8 cellular contexts compared by ENCODE assay signal in genomic region chr16:53372942-53373871, GRCh38.
DNase-seq lines count a peak whose midpoint lies in the region; FAIRE-seq and TF ChIP-seq lines count a peak whose summit lies in the region.

No MANE protein-coding gene starts in this region.

- H3K9ac ChIP-seq in NT2/D1 (ENCODE audit: insufficient read length, low read depth), result peak overlapping the region; percentile 57
- no peak overlapping the region for H3K9ac ChIP-seq in liver (ENCODE audit: low read depth in 1 of 2, low read length in 2 of 2)

- H3K9me3 ChIP-seq in NT2/D1 (ENCODE audit: insufficient read depth, low read length) (no peaks in the 10 kb centered on the region), liver (ENCODE audit: control insufficient read depth in 4 of 4, low read length in 3 of 4) (no peaks in the 10 kb centered on the region), BE2C (no peaks in the 10 kb centered on the region)

- H3K27ac ChIP-seq in liver (ENCODE audit: low read depth in 1 of 2, low read length in 2 of 2), result no peak overlapping the region

- TF ChIP-seq CTCF in liver (IDR thresholded peaks at IDR 0.05; ENCODE audit: low read depth, low read length, missing input control) (no peak), BE2C (IDR thresholded peaks at IDR 0.05; ENCODE audit: low read depth, low read length) (no peak)

- intact Hi-C loops in activated naive CD4-positive, alpha-beta T cell treated with anti-CD3 and anti-CD28 coated beads for 36 hours (cut with micrococcal nuclease), result loop anchor here (1.0 to 10.0 kb wide), 6 partner anchors 61 to 332 kb away; partner anchors contain the start of genes AKTIP, CHD9, CHD9NB and FTO

- H3K27me3 ChIP-seq in NT2/D1 (ENCODE audit: insufficient read depth, insufficient read length) (peaks cover 58% of the 10 kb centered on the region), liver (ENCODE audit: control insufficient read depth in 4 of 4, insufficient read depth in 4 of 4, low read length in 3 of 4) (peaks cover 0 to 5% (median 3%) of the 10 kb centered on the region in 4 donors), BE2C (peaks cover 36% of the 10 kb centered on the region)

- H3K27me3 Mint-ChIP-seq in activated naive CD4-positive, alpha-beta T cell treated with anti-CD3 and anti-CD28 coated beads for 36 hours (ENCODE audit: low read depth), result no peaks in the 10 kb centered on the region

- no peaks in the 10 kb centered on the region for H3K4me1 ChIP-seq in NT2/D1 (ENCODE audit: insufficient read depth, insufficient read length)
- H3K4me1 ChIP-seq in liver (ENCODE audit: control insufficient read depth in 4 of 4, insufficient read depth in 4 of 4, low read length in 3 of 4), result peaks cover 0 to 5% (median 2%) of the 10 kb centered on the region in 4 donors
- H3K4me1 ChIP-seq in BE2C, result no peaks in the 10 kb centered on the region

- no peaks in the 10 kb centered on the region for H3K9me3 Mint-ChIP-seq in activated naive CD4-positive, alpha-beta T cell treated with anti-CD3 and anti-CD28 coated beads for 36 hours

- H3K27ac Mint-ChIP-seq in activated naive CD4-positive, alpha-beta T cell treated with anti-CD3 and anti-CD28 coated beads for 36 hours, result peak overlapping the region; percentile 41

- no peak overlapping the region for H3K4me3 Mint-ChIP-seq in activated naive CD4-positive, alpha-beta T cell treated with anti-CD3 and anti-CD28 coated beads for 36 hours

- no peaks in the 10 kb centered on the region for H3K36me3 Mint-ChIP-seq in activated naive CD4-positive, alpha-beta T cell treated with anti-CD3 and anti-CD28 coated beads for 36 hours (ENCODE audit: low read depth)

- peaks cover 36% of the 10 kb centered on the region for H3K4me1 Mint-ChIP-seq in activated naive CD4-positive, alpha-beta T cell treated with anti-CD3 and anti-CD28 coated beads for 36 hours (ENCODE audit: low read depth)

- DNase-seq in GM12891 (ENCODE audit: insufficient read length, low spot score), result peak; percentile 43
- peak; percentile 33 for DNase-seq in NT2/D1 (ENCODE audit: low read depth, low spot score)
- peak; percentile 89 for DNase-seq in activated naive CD4-positive, alpha-beta T cell treated with anti-CD3 and anti-CD28 coated beads for 36 hours
- peak; percentile 55 for DNase-seq in stimulated activated CD8-positive, alpha-beta memory T cell treated with anti-CD3 and anti-CD28 coated beads, Interleukin-7, amount 100 ng/mL, for 24 hours (ENCODE audit: low read depth)
- no peak for DNase-seq in BE2C
- DNase-seq in NAMALWA (ENCODE audit: low spot score), result no peak
- DNase-seq in HuH-7.5 (ENCODE audit: low spot score), result no peak

- WGBS in liver, result 23% methylated on average over 62 of the region's 62 CpGs

- CTCF ChIA-PET in activated naive CD4-positive, alpha-beta T cell treated with anti-CD3 and anti-CD28 coated beads for 36 hours (lab: Charles Lee), result interaction anchor here (0.7 kb wide), 1 partner anchor 34 kb away, joined by 3 read pairs; no protein-coding TSS in a partner anchor

- peak overlapping the region; percentile 73 for H3K4me3 ChIP-seq in NT2/D1 (ENCODE audit: insufficient read length, low read depth)
- peak overlapping the region in 2 of 3 donors; percentile 11 to 30 for H3K4me3 ChIP-seq in liver (ENCODE audit: low read depth in 1 of 3, low read length in 3 of 3)
- no peak overlapping the region for H3K4me3 ChIP-seq in BE2C (ENCODE audit: low read depth, low read length)

- FAIRE-seq in GM12891 (lab: Jason Lieb, UNC), result peak; percentile 50

- H3K36me3 ChIP-seq in NT2/D1 (ENCODE audit: insufficient read depth, insufficient read length, low read length) (no peaks in the 10 kb centered on the region), liver (ENCODE audit: control insufficient read depth in 4 of 4, insufficient read depth in 3 of 4, low read depth in 1 of 4, low read length in 3 of 4) (no peaks in the 10 kb centered on the region), BE2C (no peaks in the 10 kb centered on the region)

- TF ChIP-seq RAD21 in liver (IDR thresholded peaks at IDR 0.05), result no peak

- TF ChIP-seq POLR2A in GM12891 (IDR thresholded peaks at IDR 0.05; ENCODE audit: low read depth, low read length), result no peak

TF ChIP-seq in GM12891, 5 proteins besides CTCF, POLR2A, EP300 and RAD21:
- TF ChIP-seq POLR2AphosphoS5 (IDR thresholded peaks at IDR 0.05; ENCODE audit: low read depth, low read length), result no peak
- no peak for TF ChIP-seq SPI1 (IDR thresholded peaks at IDR 0.05; ENCODE audit: low read depth, low read length)
- TF ChIP-seq TAF1 (IDR thresholded peaks at IDR 0.05; ENCODE audit: low read depth, low read length), result no peak
- TF ChIP-seq PAX5 (IDR thresholded peaks at IDR 0.05; ENCODE audit: insufficient read depth, low read length, severe bottlenecking), result no peak
- TF ChIP-seq POU2F2 (IDR thresholded peaks at IDR 0.05; ENCODE audit: low read depth, low read length), result no peak

TF ChIP-seq in liver, 16 proteins besides CTCF, POLR2A, EP300 and RAD21:
- TF ChIP-seq FOXA2 (IDR thresholded peaks at IDR 0.05), result no peak
- no peak for TF ChIP-seq YY1 (IDR thresholded peaks at IDR 0.05)
- no peak for TF ChIP-seq MAX (IDR thresholded peaks at IDR 0.05)
- TF ChIP-seq JUND (IDR thresholded peaks at IDR 0.05), result no peak
- TF ChIP-seq HNF4A (conservative IDR thresholded peaks at IDR 0.05), result peak in 1 of 2 donors; percentile 9
- no peak for TF ChIP-seq ATF3 (IDR thresholded peaks at IDR 0.05)

Comparison
In these comparisons a context has a peak if more than half of its experiments do, and no peak if none do; other contexts are left out.
1. DNase-seq: peak in GM12891 (single experiment), NT2/D1 (single experiment), activated naive CD4-positive, alpha-beta T cell treated with anti-CD3 and anti-CD28 coated beads for 36 hours (single experiment) and stimulated activated CD8-positive, alpha-beta memory T cell treated with anti-CD3 and anti-CD28 coated beads, Interleukin-7, amount 100 ng/mL, for 24 hours (single experiment); none in BE2C (single experiment), NAMALWA (single experiment) and HuH-7.5 (single experiment).